ENCODE assay signal across 1 cellular context in the genomic region with DNA sequence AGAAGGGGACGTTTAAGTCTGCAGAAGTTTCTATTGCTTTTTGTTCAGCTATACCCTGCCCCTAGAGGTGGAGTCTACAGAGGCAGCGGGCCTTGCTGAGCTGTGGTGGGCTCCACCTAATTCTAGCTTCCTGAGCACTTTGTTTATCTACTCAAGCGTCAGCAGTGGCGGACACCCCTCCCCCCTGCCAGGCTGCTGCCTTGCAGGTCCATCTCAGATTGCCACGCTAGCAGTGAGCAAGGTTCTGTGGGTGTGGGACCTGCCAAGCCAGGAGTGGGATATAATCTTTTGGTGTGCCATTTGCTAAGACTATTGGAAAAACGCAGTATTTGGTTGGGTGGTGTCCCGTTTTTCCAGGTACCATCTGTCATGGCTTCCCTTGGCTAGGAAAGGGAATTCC.
TF ChIP-seq lines count a peak whose summit lies in the region.

No MANE protein-coding gene starts in this region.

TF ChIP-seq in WTC11, 78 proteins besides CTCF, POLR2A, EP300 and RAD21:
- TF ChIP-seq, protein P1, sequence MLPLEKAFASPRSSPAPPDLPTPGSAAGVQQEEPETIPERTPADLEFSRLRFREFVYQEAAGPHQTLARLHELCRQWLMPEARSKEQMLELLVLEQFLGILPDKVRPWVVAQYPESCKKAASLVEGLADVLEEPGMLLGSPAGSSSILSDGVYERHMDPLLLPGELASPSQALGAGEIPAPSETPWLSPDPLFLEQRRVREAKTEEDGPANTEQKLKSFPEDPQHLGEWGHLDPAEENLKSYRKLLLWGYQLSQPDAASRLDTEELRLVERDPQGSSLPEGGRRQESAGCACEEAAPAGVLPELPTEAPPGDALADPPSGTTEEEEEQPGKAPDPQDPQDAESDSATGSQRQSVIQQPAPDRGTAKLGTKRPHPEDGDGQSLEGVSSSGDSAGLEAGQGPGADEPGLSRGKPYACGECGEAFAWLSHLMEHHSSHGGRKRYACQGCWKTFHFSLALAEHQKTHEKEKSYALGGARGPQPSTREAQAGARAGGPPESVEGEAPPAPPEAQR (CRISPR knock-in tag; IDR thresholded peaks at IDR 0.05): no peak
- TF ChIP-seq ZNF219 (CRISPR knock-in tag; IDR thresholded peaks at IDR 0.05; ENCODE audit: borderline replicate concordance) (no peak), RORB (CRISPR knock-in tag; IDR thresholded peaks at IDR 0.05) (no peak), FOXJ3 (CRISPR knock-in tag; IDR thresholded peaks at IDR 0.05; ENCODE audit: borderline replicate concordance) (no peak), ESRRA (CRISPR knock-in tag; IDR thresholded peaks at IDR 0.05; ENCODE audit: borderline replicate concordance) (no peak)
- TF ChIP-seq, protein P2, sequence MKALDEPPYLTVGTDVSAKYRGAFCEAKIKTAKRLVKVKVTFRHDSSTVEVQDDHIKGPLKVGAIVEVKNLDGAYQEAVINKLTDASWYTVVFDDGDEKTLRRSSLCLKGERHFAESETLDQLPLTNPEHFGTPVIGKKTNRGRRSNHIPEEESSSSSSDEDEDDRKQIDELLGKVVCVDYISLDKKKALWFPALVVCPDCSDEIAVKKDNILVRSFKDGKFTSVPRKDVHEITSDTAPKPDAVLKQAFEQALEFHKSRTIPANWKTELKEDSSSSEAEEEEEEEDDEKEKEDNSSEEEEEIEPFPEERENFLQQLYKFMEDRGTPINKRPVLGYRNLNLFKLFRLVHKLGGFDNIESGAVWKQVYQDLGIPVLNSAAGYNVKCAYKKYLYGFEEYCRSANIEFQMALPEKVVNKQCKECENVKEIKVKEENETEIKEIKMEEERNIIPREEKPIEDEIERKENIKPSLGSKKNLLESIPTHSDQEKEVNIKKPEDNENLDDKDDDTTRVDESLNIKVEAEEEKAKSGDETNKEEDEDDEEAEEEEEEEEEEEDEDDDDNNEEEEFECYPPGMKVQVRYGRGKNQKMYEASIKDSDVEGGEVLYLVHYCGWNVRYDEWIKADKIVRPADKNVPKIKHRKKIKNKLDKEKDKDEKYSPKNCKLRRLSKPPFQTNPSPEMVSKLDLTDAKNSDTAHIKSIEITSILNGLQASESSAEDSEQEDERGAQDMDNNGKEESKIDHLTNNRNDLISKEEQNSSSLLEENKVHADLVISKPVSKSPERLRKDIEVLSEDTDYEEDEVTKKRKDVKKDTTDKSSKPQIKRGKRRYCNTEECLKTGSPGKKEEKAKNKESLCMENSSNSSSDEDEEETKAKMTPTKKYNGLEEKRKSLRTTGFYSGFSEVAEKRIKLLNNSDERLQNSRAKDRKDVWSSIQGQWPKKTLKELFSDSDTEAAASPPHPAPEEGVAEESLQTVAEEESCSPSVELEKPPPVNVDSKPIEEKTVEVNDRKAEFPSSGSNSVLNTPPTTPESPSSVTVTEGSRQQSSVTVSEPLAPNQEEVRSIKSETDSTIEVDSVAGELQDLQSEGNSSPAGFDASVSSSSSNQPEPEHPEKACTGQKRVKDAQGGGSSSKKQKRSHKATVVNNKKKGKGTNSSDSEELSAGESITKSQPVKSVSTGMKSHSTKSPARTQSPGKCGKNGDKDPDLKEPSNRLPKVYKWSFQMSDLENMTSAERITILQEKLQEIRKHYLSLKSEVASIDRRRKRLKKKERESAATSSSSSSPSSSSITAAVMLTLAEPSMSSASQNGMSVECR (CRISPR knock-in tag; IDR thresholded peaks at IDR 0.05; ENCODE audit: borderline replicate concordance): no peak
- TF ChIP-seq, protein P3, sequence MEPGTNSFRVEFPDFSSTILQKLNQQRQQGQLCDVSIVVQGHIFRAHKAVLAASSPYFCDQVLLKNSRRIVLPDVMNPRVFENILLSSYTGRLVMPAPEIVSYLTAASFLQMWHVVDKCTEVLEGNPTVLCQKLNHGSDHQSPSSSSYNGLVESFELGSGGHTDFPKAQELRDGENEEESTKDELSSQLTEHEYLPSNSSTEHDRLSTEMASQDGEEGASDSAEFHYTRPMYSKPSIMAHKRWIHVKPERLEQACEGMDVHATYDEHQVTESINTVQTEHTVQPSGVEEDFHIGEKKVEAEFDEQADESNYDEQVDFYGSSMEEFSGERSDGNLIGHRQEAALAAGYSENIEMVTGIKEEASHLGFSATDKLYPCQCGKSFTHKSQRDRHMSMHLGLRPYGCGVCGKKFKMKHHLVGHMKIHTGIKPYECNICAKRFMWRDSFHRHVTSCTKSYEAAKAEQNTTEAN (CRISPR knock-in tag; IDR thresholded peaks at IDR 0.05): no peak
